ENCODE assay signal across 10 cellular contexts in the genomic region with DNA sequence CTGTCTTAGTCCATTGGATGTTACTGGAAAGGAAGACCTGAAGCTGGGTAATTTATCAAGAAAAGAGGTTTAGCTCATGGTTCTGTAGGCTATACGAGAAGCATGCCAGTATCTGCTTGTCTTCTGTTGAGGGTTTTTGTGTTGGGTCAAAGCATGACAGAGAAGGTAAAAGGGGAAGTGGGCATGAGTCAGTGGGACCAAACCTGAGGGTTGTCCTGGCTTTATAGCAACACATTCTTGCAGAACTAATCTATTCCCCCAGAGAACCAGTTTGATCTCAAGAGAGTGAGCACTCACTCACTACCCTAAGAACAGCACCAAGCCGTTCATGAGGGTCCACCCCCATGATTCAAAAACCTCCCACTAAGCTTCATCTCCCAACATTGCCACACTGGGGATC. TPM values are rescaled to one million over a fixed set of nuclear protein-coding genes. Genes with fewer than 3 reads are reported as not detected.
A peak's percentile ranks its signal among the peaks of the same experiment; 100 is the strongest.
DNase-seq lines count a peak whose midpoint lies in the region; ATAC-seq and TF ChIP-seq lines count a peak whose summit lies in the region.
"Had no signal": no experiment of that assay in that cellular context is flagged by ENCODE, and none has a peak within 500 bp of the region (broad histone marks: within the 10 kb centered on the region; RNA-seq: fewer than 3 reads in every experiment).

No MANE protein-coding gene starts in this region.

- intact Hi-C loops in right lobe of liver (cut with DNase I) = no loop called here

- no peaks in the 10 kb centered on the region for H3K27me3 ChIP-seq in right lobe of liver

- no peak overlapping the region for H3K4me3 ChIP-seq in right lobe of liver

- ATAC-seq in GM19438 (IDR thresholded peaks at IDR 0.05; ENCODE audit: low read depth, unreplicated experiment) (peak; percentile 60), HG03025 (IDR thresholded peaks at IDR 0.05; ENCODE audit: low FRiP score, unreplicated experiment) (peak; percentile 75), right lobe of liver (no peak), HG03520 (IDR thresholded peaks at IDR 0.05; ENCODE audit: unreplicated experiment) (no peak)

- H3K27ac ChIP-seq in right lobe of liver = no peak overlapping the region
- H3K27ac ChIP-seq: VCaP had no signal

- H3K4me1 ChIP-seq in right lobe of liver = peaks cover 0 to 6% (median 0%) of the 10 kb centered on the region in 4 donors

- H3K36me3 ChIP-seq in right lobe of liver = no peaks in the 10 kb centered on the region

- TF ChIP-seq CTCF in right lobe of liver (IDR thresholded peaks at IDR 0.05) = no peak

- DNase-seq in CD1c-positive myeloid dendritic cell (ENCODE audit: extremely low spot score) (peak; percentile 26), MV-4-11 (lab: John Stamatoyannopoulos, UW) (peak; percentile 78), right lobe of liver (no peak), DMS 273 treated with DMSO at 0.1 percent for 48 hours (lab: John Stamatoyannopoulos, UW) (no peak)
- DNase-seq in stimulated activated CD4-positive, alpha-beta T cell treated with anti-CD3 and anti-CD28 coated beads, Interleukin-1b, Interleukin-23, amount 100 ng/mL, for 48 hours = no peak
- DNase-seq: NCI-H748 treated with DMSO at 0.1 percent for 48 hours had no signal

- no peaks in the 10 kb centered on the region for H3K9me3 ChIP-seq in right lobe of liver

- WGBS in right lobe of liver (ENCODE audit: insufficient coverage, low coverage, low lambda C conversion rate, missing lambda C conversion rate) = 100% methylated on average over 1 of the region's 2 CpGs

- TF ChIP-seq POLR2A in right lobe of liver (IDR thresholded peaks at IDR 0.05) = no peak

RNA-seq across cellular contexts. Expression of gene KRAS, which starts 19.0 kb away (rescaled TPM):
- 10 to 100 TPM; 10.1 to 28.8 (median 10.9) TPM for total RNA-seq in right lobe of liver

Comparison
In these comparisons a context has a peak if more than half of its experiments do, and no peak if none do; other contexts are left out.
1. DNase-seq: peak in CD1c-positive myeloid dendritic cell (single experiment) and MV-4-11 (single experiment); none in right lobe of liver (0 of 3), DMS 273 treated with DMSO at 0.1 percent for 48 hours (single experiment) and stimulated activated CD4-positive, alpha-beta T cell treated with anti-CD3 and anti-CD28 coated beads, Interleukin-1b, Interleukin-23, amount 100 ng/mL, for 48 hours (single experiment).
2. ATAC-seq: peak in GM19438 (single experiment) and HG03025 (single experiment); none in right lobe of liver (0 of 4) and HG03520 (single experiment).